ENCODE assay signal across 14 cellular contexts in the genomic region with DNA sequence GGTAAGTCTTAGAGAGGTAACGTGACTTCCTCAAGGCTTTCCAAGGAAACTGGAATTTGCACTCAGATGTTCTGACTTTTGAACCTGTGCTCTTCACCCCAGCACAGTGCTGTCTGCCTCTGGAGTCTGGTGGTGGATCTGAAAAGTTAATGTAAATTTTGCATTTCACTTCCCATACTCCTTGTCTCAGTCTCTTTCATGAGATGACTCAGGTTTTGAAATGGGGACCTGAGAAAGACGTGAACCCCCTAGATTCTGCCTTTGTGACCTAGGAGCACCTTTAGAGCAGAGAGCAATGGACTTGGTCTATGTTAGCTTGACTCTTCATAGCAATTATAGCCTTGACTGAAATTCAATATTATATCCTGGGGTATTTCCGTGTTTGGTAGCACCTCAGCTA.
DNase-seq lines count a peak whose midpoint lies in the region; ATAC-seq and TF ChIP-seq lines count a peak whose summit lies in the region.
"Had no signal": no experiment of that assay in that cellular context is flagged by ENCODE, and none has a peak within 500 bp of the region (broad histone marks: within the 10 kb centered on the region; RNA-seq: fewer than 3 reads in every experiment).

No MANE protein-coding gene starts in this region.

- intact Hi-C loops in heart left ventricle (cut with DNase I): no loop called here

- no peak overlapping the region for H3K27ac ChIP-seq in heart left ventricle
- H3K27ac ChIP-seq: SJSA1, VCaP had no signal

- TF ChIP-seq CTCF in heart left ventricle (IDR thresholded peaks at IDR 0.05): no peak

- ATAC-seq in GM19025 (IDR thresholded peaks at IDR 0.05; ENCODE audit: low read depth, unreplicated experiment) (peak; percentile 81), GM21723 (IDR thresholded peaks at IDR 0.05; ENCODE audit: unreplicated experiment) (peak; percentile 94), HG03103 (IDR thresholded peaks at IDR 0.05; ENCODE audit: low read depth, unreplicated experiment) (peak; percentile 91), HG03196 (IDR thresholded peaks at IDR 0.05; ENCODE audit: unreplicated experiment) (no peak), heart left ventricle (no peak)

- peaks cover 0 to 7% (median 0%) of the 10 kb centered on the region in 12 donors for H3K9me3 ChIP-seq in heart left ventricle
- H3K9me3 ChIP-seq: Caco-2, SJSA1 had no signal

- no peak for TF ChIP-seq POLR2A in heart left ventricle (IDR thresholded peaks at IDR 0.05)

- no peaks in the 10 kb centered on the region for H3K4me1 ChIP-seq in heart left ventricle
- H3K4me1 ChIP-seq: Caco-2, SJSA1 had no signal

- H3K4me3 ChIP-seq in heart left ventricle: no peak overlapping the region
- H3K4me3 ChIP-seq: SJSA1 had no signal

- 63 to 79% (median 64%) methylated on average over 3 of the region's 3 CpGs for WGBS in heart left ventricle, 4 donors

- H3K27me3 ChIP-seq in heart left ventricle: peaks cover 0 to 2% (median 0%) of the 10 kb centered on the region in 9 donors
- H3K27me3 ChIP-seq: SJSA1 had no signal

- no peak for DNase-seq in NCI-H187 treated with DMSO at 0.1 percent for 48 hours (lab: John Stamatoyannopoulos, UW)
- DNase-seq in NCI-H1092 (lab: John Stamatoyannopoulos, UW): no peak
- DNase-seq in heart left ventricle: no peak
- DNase-seq: amniotic stem cell; Caco-2; NCI-H1092 treated with DMSO at 0.1 percent for 48 hours; posterior cingulate gyrus; stimulated activated CD4-positive, alpha-beta T cell treated with anti-CD3 and anti-CD28 coated beads, Interleukin-1b, Interleukin-23, amount 100 ng/mL, for 48 hours had no signal

- no peaks in the 10 kb centered on the region for H3K36me3 ChIP-seq in heart left ventricle
- H3K36me3 ChIP-seq: SJSA1 had no signal

Comparison
In these comparisons a context has a peak if more than half of its experiments do, and no peak if none do; other contexts are left out.
1. ATAC-seq: peak in GM19025 (single experiment), GM21723 (single experiment) and HG03103 (single experiment); none in HG03196 (single experiment) and heart left ventricle (0 of 4).